14 cellular contexts compared by ENCODE assay signal in genomic region chr20:47546184-47547033, GRCh38. TPM values are rescaled to one million over a fixed set of nuclear protein-coding genes. Genes with fewer than 3 reads are reported as not detected.
DNase-seq lines count a peak whose midpoint lies in the region; ATAC-seq, FAIRE-seq and TF ChIP-seq lines count a peak whose summit lies in the region.
"Had no signal": no experiment of that assay in that cellular context is flagged by ENCODE, and none has a peak within 500 bp of the region (broad histone marks: within the 10 kb centered on the region; RNA-seq: fewer than 3 reads in every experiment).

No MANE protein-coding gene starts in this region.

- H3K27me3 ChIP-seq in endothelial cell of umbilical vein (ENCODE audit: control insufficient read depth in 2 of 2, insufficient read depth in 2 of 2, low read length in 2 of 2) (no peaks in the 10 kb centered on the region), HAP-1 (ENCODE audit: low read depth) (no peaks in the 10 kb centered on the region)
- H3K27me3 ChIP-seq: right lobe of liver had no signal

- H3K27ac ChIP-seq in endothelial cell of umbilical vein (ENCODE audit: insufficient read depth, low read depth, low read length): peak overlapping the region; percentile 3
- H3K27ac ChIP-seq: left ventricle myocardium inferior, right lobe of liver had no signal

- POLR2A ChIA-PET in endothelial cell of umbilical vein (lab: Charles Lee): no interaction called here

- H4K20me1 ChIP-seq in endothelial cell of umbilical vein (replicated peaks; ENCODE audit: control insufficient read depth, extremely low read depth, insufficient read depth, low read length): peaks cover 2% of the 10 kb centered on the region

- no peak for TF ChIP-seq POLR2A in endothelial cell of umbilical vein (IDR thresholded peaks at IDR 0.05; ENCODE audit: low read depth, low read length)

- no peak for ATAC-seq in HG02884 (IDR thresholded peaks at IDR 0.05; ENCODE audit: unreplicated experiment)
- ATAC-seq: right lobe of liver had no signal

- H3K4me3 ChIP-seq in endothelial cell of umbilical vein (replicated peaks in 1 of 3; ENCODE audit: insufficient read depth in 1 of 3, low read depth in 1 of 3, low read length in 3 of 3) (no peak overlapping the region), HAP-1 (no peak overlapping the region)
- H3K4me3 ChIP-seq: left ventricle myocardium inferior, right lobe of liver had no signal

- no peak overlapping the region for H3K4me2 ChIP-seq in endothelial cell of umbilical vein (ENCODE audit: insufficient read depth, low read length)

- CTCF ChIA-PET in endothelial cell of umbilical vein (lab: Charles Lee): interaction anchor here (1.1 kb wide), 1 partner anchor 75 kb away, joined by 6 read pairs; no protein-coding TSS in a partner anchor

- intact Hi-C loops in endothelial cell of umbilical vein (cut with micrococcal nuclease): no loop called here

- H2AFZ ChIP-seq in endothelial cell of umbilical vein (ENCODE audit: low read depth, low read length): no peak overlapping the region

- no TSS peak for BruUV-seq in endothelial cell of umbilical vein (replicated peaks; lab: Mats Ljungman, UMichigan)

- no peak overlapping the region for H3K9ac ChIP-seq in endothelial cell of umbilical vein (replicated peaks; ENCODE audit: extremely low read depth, insufficient read depth, low read length)

- H3K36me3 ChIP-seq in endothelial cell of umbilical vein (ENCODE audit: control insufficient read depth in 2 of 2, extremely low read depth in 1 of 2, insufficient read depth in 2 of 2, low read length in 2 of 2): no peaks in the 10 kb centered on the region
- no peaks in the 10 kb centered on the region for H3K36me3 ChIP-seq in HAP-1 (replicated peaks)
- H3K36me3 ChIP-seq: right lobe of liver had no signal

- in situ Hi-C loops in HAP-1 (cut with MboI; ENCODE audit: low sequenced_read_pairs): no loop called here

- H3K9me3 ChIP-seq in endothelial cell of umbilical vein (replicated peaks; ENCODE audit: control insufficient read depth, insufficient read depth, low read length): no peaks in the 10 kb centered on the region
- no peaks in the 10 kb centered on the region for H3K9me3 ChIP-seq in HAP-1
- H3K9me3 ChIP-seq: left ventricle myocardium inferior, right lobe of liver had no signal

- DNase-seq in NCI-H2196 (lab: John Stamatoyannopoulos, UW; ENCODE audit: unreplicated experiment) (peak; percentile 24), NCI-H2196 treated with DMSO at 0.1 percent for 48 hours (lab: John Stamatoyannopoulos, UW; ENCODE audit: unreplicated experiment) (no peak), LHCN-M2 (ENCODE audit: low read depth) (peak; percentile 92), endothelial cell of umbilical vein (ENCODE audit: low read depth, low spot score) (peak; percentile 63), non-pigmented ciliary epithelial cell (ENCODE audit: low read depth) (peak; percentile 84), HAP-1 (ENCODE audit: low spot score in 2 of 2) (no peak)
- DNase-seq in stimulated activated CD4-positive, alpha-beta T cell treated with anti-CD3 and anti-CD28 coated beads, Interleukin-12 subunit alpha, Interleukin-12 subunit beta, amount 100 ng/mL, for 4 hours: no peak
- DNase-seq: activated CD4-positive, alpha-beta T cell treated with anti-CD3 and anti-CD28 coated beads for 1 hour; GF-D8; left ventricle myocardium inferior; NCI-H146; right lobe of liver had no signal

- FAIRE-seq in endothelial cell of umbilical vein (lab: Jason Lieb, UNC): no peak
- FAIRE-seq: RCC 7860 had no signal

- H3K9me1 ChIP-seq in endothelial cell of umbilical vein (replicated peaks; ENCODE audit: control insufficient read depth, extremely low read depth, insufficient read depth, low read length): no peaks in the 10 kb centered on the region

- TF ChIP-seq CTCF in endothelial cell of umbilical vein (IDR thresholded peaks at IDR 0.05; ENCODE audit: extremely low read depth in 1 of 2, insufficient read depth in 1 of 2, low read depth in 1 of 2, low read length in 2 of 2): no peak

- H3K4me1 ChIP-seq in endothelial cell of umbilical vein (ENCODE audit: control insufficient read depth, extremely low read depth, insufficient read depth, low read length) (peaks cover 6% of the 10 kb centered on the region), HAP-1 (peaks cover 10% of the 10 kb centered on the region)
- H3K4me1 ChIP-seq: right lobe of liver had no signal

- dilution Hi-C loops in endothelial cell of umbilical vein (cut with MboI; ENCODE audit: extremely low pct_ligation_motif_present, low sequenced_read_pairs): no loop called here

- H3K79me2 ChIP-seq in endothelial cell of umbilical vein (ENCODE audit: control insufficient read depth, insufficient read depth, low read length): peaks cover 66% of the 10 kb centered on the region

TF ChIP-seq in endothelial cell of umbilical vein, 7 proteins besides CTCF, POLR2A, EP300 and RAD21:
- TF ChIP-seq MAX (IDR thresholded peaks at IDR 0.05; ENCODE audit: insufficient read depth, insufficient read length) (no peak), FOS (IDR thresholded peaks at IDR 0.05; ENCODE audit: borderline replicate concordance, insufficient read depth, low read length) (no peak), POLR2AphosphoS5 (IDR thresholded peaks at IDR 0.05; ENCODE audit: insufficient read depth, low read depth, low read length) (no peak), GATA2 (IDR thresholded peaks at IDR 0.05; ENCODE audit: insufficient read depth, insufficient read length, low read depth, low read length) (no peak), EZH2 (IDR thresholded peaks at IDR 0.05; ENCODE audit: borderline replicate concordance, low read depth, low read length, severe bottlenecking) (no peak), MYC (IDR thresholded peaks at IDR 0.05; ENCODE audit: low read depth, low read length) (no peak), JUN (IDR thresholded peaks at IDR 0.05; ENCODE audit: borderline replicate concordance, insufficient read depth, insufficient read length, low read depth) (no peak)
TF ChIP-seq in endothelial cell of umbilical vein: peak in this region for 0.

RNA-seq across cellular contexts. Expression of gene NCOA3, which starts 44.7 kb away (rescaled TPM):
- total RNA-seq in LHCN-M2 (2014; rRNA removed) (16.1 and 17.5 TPM in 2 replicates), endothelial cell of umbilical vein (26.7 and 35.6 TPM in 2 replicates)
- polyA plus RNA-seq in LHCN-M2 (2012): 6.5 TPM
- 10.7 and 12.0 TPM in 2 replicates for polyA plus RNA-seq in endothelial cell of umbilical vein
- 10.6 and 10.7 TPM in 2 replicates for polyA plus RNA-seq in endothelial cell of umbilical vein (2011; cell fraction: cytosol; rRNA removed)
- polyA plus RNA-seq in endothelial cell of umbilical vein (2011; cell fraction: nucleus; rRNA removed): 31.8 and 35.8 TPM in 2 replicates
- polyA plus RNA-seq in endothelial cell of umbilical vein (2012): 16.0 and 18.8 TPM in 2 replicates
- 39.9 and 40.3 TPM in 2 replicates for polyA minus RNA-seq in endothelial cell of umbilical vein
- 26.3 TPM for polyA minus RNA-seq in endothelial cell of umbilical vein (2011; cell fraction: cytosol; rRNA and poly(A)+ RNA removed)
- polyA minus RNA-seq in endothelial cell of umbilical vein (2011; cell fraction: nucleus; rRNA and poly(A)+ RNA removed): 33.4 and 48.6 TPM in 2 replicates

Comparison
In these comparisons a context has a peak if more than half of its experiments do, and no peak if none do; other contexts are left out.
1. DNase-seq: peak in NCI-H2196 (single experiment), LHCN-M2 (single experiment), endothelial cell of umbilical vein (single experiment) and non-pigmented ciliary epithelial cell (single experiment); none in NCI-H2196 treated with DMSO at 0.1 percent for 48 hours (single experiment), HAP-1 (0 of 2) and stimulated activated CD4-positive, alpha-beta T cell treated with anti-CD3 and anti-CD28 coated beads, Interleukin-12 subunit alpha, Interleukin-12 subunit beta, amount 100 ng/mL, for 4 hours (single experiment).